Comparison of ENCODE assay signal across 9 cellular contexts in genomic region chr6:34560366-34561226, GRCh38. TPM values are rescaled to one million over a fixed set of nuclear protein-coding genes. Genes with fewer than 3 reads are reported as not detected.
DNase-seq lines count a peak whose midpoint lies in the region; ATAC-seq and TF ChIP-seq lines count a peak whose summit lies in the region.
"Had no signal": no experiment of that assay in that cellular context is flagged by ENCODE, and none has a peak within 500 bp of the region (broad histone marks: within the 10 kb centered on the region; RNA-seq: fewer than 3 reads in every experiment).

No MANE protein-coding gene starts in this region.

- H3K27ac ChIP-seq in SK-N-SH (ENCODE audit: low read depth in 2 of 2, low read length in 1 of 2) (no peak overlapping the region), OCI-LY7 (ENCODE audit: low read depth, low read length, poor library complexity, severe bottlenecking) (no peak overlapping the region), prostate gland (no peak overlapping the region), Karpas-422 (ENCODE audit: low read length) (no peak overlapping the region)

- 85% methylated on average over 16 of the region's 20 CpGs for WGBS in SK-N-SH (ENCODE audit: low lambda C conversion rate)
- WGBS in prostate gland, result 81% methylated on average over 20 of the region's 20 CpGs

- H3K9me3 ChIP-seq in SK-N-SH (no peaks in the 10 kb centered on the region), OCI-LY7 (ENCODE audit: low read length) (no peaks in the 10 kb centered on the region), prostate gland (no peaks in the 10 kb centered on the region), Karpas-422 (ENCODE audit: low read length) (no peaks in the 10 kb centered on the region)

- H3K36me3 Mint-ChIP-seq in type B pancreatic cell, result no peaks in the 10 kb centered on the region

- H3K4me1 ChIP-seq in SK-N-SH (ENCODE audit: control insufficient read depth in 1 of 2, insufficient read depth in 2 of 2, low read depth in 1 of 2, low read length in 1 of 2) (no peaks in the 10 kb centered on the region; a peak in 1 of 4 replicates), OCI-LY7 (ENCODE audit: insufficient read depth, low read length, poor library complexity, severe bottlenecking) (no peaks in the 10 kb centered on the region), prostate gland (replicated peaks) (no peaks in the 10 kb centered on the region), Karpas-422 (ENCODE audit: low read length) (no peaks in the 10 kb centered on the region)

- no peak for TF ChIP-seq EP300 in SK-N-SH (IDR thresholded peaks at IDR 0.05; ENCODE audit: borderline replicate concordance in 1 of 2, low read depth in 1 of 2, low read length in 1 of 2)

- H3F3A ChIP-seq in SK-N-SH (replicated peaks; ENCODE audit: insufficient read depth), result no peaks in the 10 kb centered on the region

- POLR2A ChIA-PET in SK-N-SH (lab: Yijun Ruan, JAX) (no interaction called here), OCI-LY7 (lab: Charles Lee) (interaction anchor here (0.6 to 1.0 kb wide), 2 partner anchors 20 to 33 kb away, joined by 3 read pairs; no protein-coding TSS in a partner anchor)

- H3K36me3 ChIP-seq in SK-N-SH (replicated peaks in 1 of 2; ENCODE audit: control insufficient read depth in 1 of 2, insufficient read depth in 2 of 2, low read length in 1 of 2), result no peaks in the 10 kb centered on the region
- H3K36me3 ChIP-seq in OCI-LY7 (ENCODE audit: insufficient read depth, low read length), result no peaks in the 10 kb centered on the region
- H3K36me3 ChIP-seq in prostate gland, result no peaks in the 10 kb centered on the region
- no peaks in the 10 kb centered on the region for H3K36me3 ChIP-seq in Karpas-422 (ENCODE audit: insufficient read depth, low read length)

- H3K27me3 ChIP-seq in SK-N-SH (ENCODE audit: insufficient read depth) (no peaks in the 10 kb centered on the region), prostate gland (replicated peaks; ENCODE audit: insufficient read depth) (no peaks in the 10 kb centered on the region), Karpas-422 (ENCODE audit: low read length) (no peaks in the 10 kb centered on the region)

- peak; percentile 66 for DNase-seq in SK-N-SH
- no peak for DNase-seq in OCI-LY7 (ENCODE audit: low spot score)
- DNase-seq in foreskin melanocyte, result peak; percentile 68
- no peak for DNase-seq in type B pancreatic cell (ENCODE audit: extremely low spot score, unreplicated experiment)
- DNase-seq in prostate gland (ENCODE audit: low spot score), result no peak
- no peak for DNase-seq in Karpas-422
- no peak for DNase-seq in NCI-H2107 (lab: John Stamatoyannopoulos, UW)

- intact Hi-C loops in OCI-LY7 (cut with micrococcal nuclease; ENCODE audit: unreplicated experiment), result loop anchor here (2.0 kb wide), 1 partner anchor 100 kb away; no protein-coding TSS in a partner anchor
- intact Hi-C loops in prostate gland (cut with DNase I), result no loop called here

- H3K4me2 ChIP-seq in SK-N-SH, result no peak overlapping the region
- H3K4me2 ChIP-seq in OCI-LY7 (ENCODE audit: low read length), result no peak overlapping the region
- no peak overlapping the region for H3K4me2 ChIP-seq in Karpas-422 (ENCODE audit: low read depth, low read length, poor library complexity, severe bottlenecking)

- no peaks in the 10 kb centered on the region for H3K27me3 Mint-ChIP-seq in type B pancreatic cell

- ATAC-seq in SK-N-SH treated with all-trans-retinoic acid at 6 μM for 48 hours, result no peak; the same call in 2 of the 3 replicates

- no TSS peak for BruUV-seq in OCI-LY7 (replicated peaks; lab: Mats Ljungman, UMichigan)

- H3K9me3 Mint-ChIP-seq in type B pancreatic cell, result no peaks in the 10 kb centered on the region

- TF ChIP-seq CTCF in SK-N-SH (IDR thresholded peaks at IDR 0.05) (no peak), OCI-LY7 (conservative IDR thresholded peaks at IDR 0.05; ENCODE audit: low read length) (peak; percentile 36; the same call in 1 of the 2 replicates), type B pancreatic cell (conservative IDR thresholded peaks at IDR 0.05) (no peak), prostate gland (IDR thresholded peaks at IDR 0.05) (no peak)

- CTCF ChIA-PET in SK-N-SH (lab: Yijun Ruan, JAX), result interaction anchor here (0.7 to 1.4 kb wide), 4 partner anchors 20 to 100 kb away, joined by 3 to 5 read pairs (median 3); no protein-coding TSS in a partner anchor
- CTCF ChIA-PET in OCI-LY7 (lab: Charles Lee; ENCODE audit: unreplicated experiment), result no interaction called here

- H4K20me1 ChIP-seq in SK-N-SH (ENCODE audit: insufficient read depth), result no peaks in the 10 kb centered on the region
- H4K20me1 ChIP-seq in OCI-LY7 (ENCODE audit: insufficient read depth, low read length), result no peaks in the 10 kb centered on the region
- H4K20me1 ChIP-seq in Karpas-422 (ENCODE audit: insufficient read depth, low read depth, low read length), result no peaks in the 10 kb centered on the region

- peaks cover 14% of the 10 kb centered on the region for H3K4me1 Mint-ChIP-seq in type B pancreatic cell (ENCODE audit: unreplicated experiment)

- peak overlapping the region; percentile 58 for H3K27ac Mint-ChIP-seq in type B pancreatic cell

- H3K9me2 ChIP-seq in SK-N-SH, result no peaks in the 10 kb centered on the region
- H3K9me2 ChIP-seq in OCI-LY7 (ENCODE audit: insufficient read depth, low read length), result no peaks in the 10 kb centered on the region
- no peaks in the 10 kb centered on the region for H3K9me2 ChIP-seq in Karpas-422 (replicated peaks; ENCODE audit: insufficient read depth, low read length)

- no peak for TF ChIP-seq POLR2A in prostate gland (IDR thresholded peaks at IDR 0.05)

- H3K4me3 ChIP-seq in SK-N-SH (ENCODE audit: low read depth in 2 of 2, low read length in 1 of 2) (no peak overlapping the region), OCI-LY7 (ENCODE audit: low read depth, low read length, poor library complexity, severe bottlenecking) (no peak overlapping the region), prostate gland (no peak overlapping the region), Karpas-422 (ENCODE audit: low read length) (no peak overlapping the region)

- H3K79me2 ChIP-seq in SK-N-SH (ENCODE audit: insufficient read depth), result no peaks in the 10 kb centered on the region
- no peaks in the 10 kb centered on the region for H3K79me2 ChIP-seq in OCI-LY7 (ENCODE audit: insufficient read depth, low read depth, low read length)
- no peaks in the 10 kb centered on the region for H3K79me2 ChIP-seq in Karpas-422 (ENCODE audit: low read length)

- no peak overlapping the region for H3K9ac ChIP-seq in SK-N-SH
- H3K9ac ChIP-seq in Karpas-422 (ENCODE audit: low read length), result no peak overlapping the region

- TF ChIP-seq RAD21 in SK-N-SH (IDR thresholded peaks at IDR 0.05; ENCODE audit: low read length), result peak; percentile 39

- no peak overlapping the region for H3K4me3 Mint-ChIP-seq in type B pancreatic cell

- no peak overlapping the region for H2AFZ ChIP-seq in SK-N-SH (ENCODE audit: low read depth)
- H2AFZ ChIP-seq in OCI-LY7 (ENCODE audit: low read length), result no peak overlapping the region
- H2AFZ ChIP-seq in Karpas-422 (ENCODE audit: low read length), result no peak overlapping the region

TF ChIP-seq in SK-N-SH, 30 proteins besides CTCF, POLR2A, EP300 and RAD21:
- TF ChIP-seq GABPA (IDR thresholded peaks at IDR 0.05; ENCODE audit: low read depth), result no peak
- TF ChIP-seq SMC3 (IDR thresholded peaks at IDR 0.05; ENCODE audit: low read depth, low read length), result 0 out of 2 replicates have a peak, but pooled peaks have one; percentile 12

TF ChIP-seq in SK-N-SH treated with all-trans-retinoic acid at 6 μM for 48 hours, 23 proteins besides CTCF, POLR2A, EP300 and RAD21:
- TF ChIP-seq ZFP30 (CRISPR knock-in tag; IDR thresholded peaks at IDR 0.05) (no peak), ZNF8 (CRISPR knock-in tag; IDR thresholded peaks at IDR 0.05) (no peak), PATZ1 (CRISPR knock-in tag; IDR thresholded peaks at IDR 0.05; ENCODE audit: borderline replicate concordance) (no peak), ARNTL (CRISPR knock-in tag; IDR thresholded peaks at IDR 0.05; ENCODE audit: borderline replicate concordance, low read depth) (no peak), GLIS3 (CRISPR knock-in tag; IDR thresholded peaks at IDR 0.05) (no peak), ISL1 (CRISPR knock-in tag; IDR thresholded peaks at IDR 0.05) (no peak), CSRNP3 (CRISPR knock-in tag; IDR thresholded peaks at IDR 0.05) (no peak)
TF ChIP-seq in SK-N-SH treated with all-trans-retinoic acid at 6 μM for 48 hours: peak in this region for 0.

RNA-seq across cellular contexts. Expression of gene SPDEF, which starts 4.5 kb away (rescaled TPM):
- polyA plus RNA-seq in SK-N-SH (2012; rRNA removed), result 0.03 and 0.10 TPM in 2 replicates
- polyA plus RNA-seq in SK-N-SH (2012; cell fraction: cytosol; rRNA removed), result 0.01 TPM in 1 of 2 replicates, not detected in the other
- polyA plus RNA-seq in SK-N-SH (2012; cell fraction: nucleus; rRNA removed), result 0.23 and 0.27 TPM in 2 replicates
- total RNA-seq in OCI-LY7 (2014; rRNA removed; shearing (Covaris generic)), result 0.36 and 0.54 TPM in 2 replicates
- total RNA-seq in OCI-LY7 (2022) (0.34 and 0.52 TPM in 2 replicates), type B pancreatic cell (ENCODE audit: low replicate concordance) (0.62 and 1.6 TPM in 2 replicates), prostate gland (100 to 1,000 TPM; 165 to 738 TPM)
- total RNA-seq in Karpas-422 (2014; rRNA removed; shearing (Covaris generic); ENCODE audit: low replicate concordance), result not detected in 2 replicates
- polyA plus RNA-seq: BJ had no signal

Comparison
In these comparisons a context has a peak if more than half of its experiments do, and no peak if none do; other contexts are left out.
1. DNase-seq: peak in SK-N-SH (single experiment) and foreskin melanocyte (single experiment); none in OCI-LY7 (single experiment), type B pancreatic cell (single experiment), prostate gland (single experiment), Karpas-422 (single experiment) and NCI-H2107 (single experiment).
2. RNA of gene SPDEF, which starts 4.5 kb away (total RNA-seq): 165 to 738 TPM in prostate gland; 0.62 to 1.6 TPM in type B pancreatic cell, 0.34 to 0.54 TPM in OCI-LY7 and not detected in Karpas-422; every median in the first group is over 10 times any median in the second.